Comparison of ENCODE assay signal across 18 cellular contexts in the genomic region with DNA sequence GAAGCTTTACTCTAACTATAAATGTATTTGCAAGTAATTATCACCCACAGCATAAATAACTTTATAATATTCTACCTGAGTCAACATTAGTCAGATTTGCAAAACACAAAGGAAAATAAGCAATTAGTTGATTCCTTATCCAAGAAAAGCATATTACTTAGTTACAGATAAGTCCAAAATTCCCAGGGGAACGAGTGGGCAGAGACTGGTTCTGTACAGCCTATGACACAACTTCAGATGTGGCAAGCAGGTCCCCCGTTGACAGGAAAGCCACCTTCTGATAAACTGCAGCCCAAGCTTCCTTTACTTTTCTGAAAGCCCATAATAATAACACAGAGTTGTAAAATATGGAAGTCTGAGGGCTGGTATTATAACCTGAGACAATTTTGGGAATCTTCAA.
A peak's percentile ranks its signal among the peaks of the same experiment; 100 is the strongest.
DNase-seq lines count a peak whose midpoint lies in the region; TF ChIP-seq lines count a peak whose summit lies in the region.
"Had no signal": no experiment of that assay in that cellular context is flagged by ENCODE, and none has a peak within 500 bp of the region (broad histone marks: within the 10 kb centered on the region; RNA-seq: fewer than 3 reads in every experiment).

No MANE protein-coding gene starts in this region.

- no peak overlapping the region for H3K27ac Mint-ChIP-seq in MCF 10A (ENCODE audit: low read depth, unreplicated experiment)
- H3K27ac Mint-ChIP-seq: CD4-positive, alpha-beta T cell had no signal

- 52% methylated on average over 2 of the region's 2 CpGs for WGBS in mammary epithelial cell (ENCODE audit: low coverage, missing lambda C conversion rate)
- 20% methylated on average over 2 of the region's 2 CpGs for WGBS in smooth muscle cell (ENCODE audit: low lambda C conversion rate)

- no peak overlapping the region for H3K9ac ChIP-seq in mammary epithelial cell (ENCODE audit: insufficient read depth, low read length)
- no peak overlapping the region for H3K9ac ChIP-seq in smooth muscle cell (ENCODE audit: low read depth)

- BruUV-seq in MCF 10A (replicated peaks; lab: Mats Ljungman, UMichigan) (no TSS peak), mammary epithelial cell (replicated peaks; lab: Mats Ljungman, UMichigan) (no TSS peak)

- H3K27me3 ChIP-seq in mammary epithelial cell (ENCODE audit: insufficient read depth, low read length) (peaks cover 4% of the 10 kb centered on the region), smooth muscle cell (ENCODE audit: low read depth) (no peaks in the 10 kb centered on the region), right atrium auricular region (no peaks in the 10 kb centered on the region)

- H3K9me3 Mint-ChIP-seq in MCF 10A (ENCODE audit: unreplicated experiment) = no peaks in the 10 kb centered on the region
- H3K9me3 Mint-ChIP-seq: CD4-positive, alpha-beta T cell had no signal

- H3K9me3 ChIP-seq in mammary epithelial cell (replicated peaks; ENCODE audit: insufficient read depth, low read length) (no peaks in the 10 kb centered on the region), smooth muscle cell (replicated peaks; ENCODE audit: low read depth) (no peaks in the 10 kb centered on the region), right atrium auricular region (no peaks in the 10 kb centered on the region)
- H3K9me3 ChIP-seq: HAP-1 had no signal

- H3K4me3 ChIP-seq in mammary epithelial cell (replicated peaks in 1 of 3; ENCODE audit: insufficient read depth in 1 of 3, low read depth in 2 of 3, low read length in 3 of 3) = no peak overlapping the region
- H3K4me3 ChIP-seq in smooth muscle cell = no peak overlapping the region
- no peak overlapping the region for H3K4me3 ChIP-seq in right atrium auricular region
- H3K4me3 ChIP-seq: HAP-1 had no signal

- H2AFZ ChIP-seq in mammary epithelial cell (ENCODE audit: low read depth, low read length) = no peak overlapping the region
- H2AFZ ChIP-seq in smooth muscle cell (ENCODE audit: low read depth) = no peak overlapping the region

- H3K4me1 ChIP-seq in mammary epithelial cell (ENCODE audit: insufficient read depth, low read length) (no peaks in the 10 kb centered on the region), smooth muscle cell (ENCODE audit: low read depth) (no peaks in the 10 kb centered on the region), right atrium auricular region (no peaks in the 10 kb centered on the region)
- H3K4me1 ChIP-seq: HAP-1 had no signal

- TF ChIP-seq CTCF in MCF 10A (IDR thresholded peaks at IDR 0.05; ENCODE audit: unreplicated experiment) (no peak), mammary epithelial cell (conservative IDR thresholded peaks at IDR 0.05 in 1 of 2, IDR thresholded peaks at IDR 0.05 in 1 of 2; ENCODE audit: extremely low read depth in 1 of 2, insufficient read depth in 1 of 2, low read depth in 1 of 2, low read length in 2 of 2) (no peak), smooth muscle cell (IDR thresholded peaks at IDR 0.05; ENCODE audit: borderline replicate concordance, insufficient read depth, poor library complexity, severe bottlenecking) (no peak), right atrium auricular region (IDR thresholded peaks at IDR 0.05) (no peak)

- H3K79me2 ChIP-seq in mammary epithelial cell (ENCODE audit: insufficient read depth, low read length) = no peaks in the 10 kb centered on the region
- H3K79me2 ChIP-seq in smooth muscle cell (ENCODE audit: low read depth) = no peaks in the 10 kb centered on the region

- H3K4me1 Mint-ChIP-seq in MCF 10A (ENCODE audit: insufficient read depth, unreplicated experiment) = no peaks in the 10 kb centered on the region

- dilution Hi-C loops in mammary epithelial cell (cut with HindIII; ENCODE audit: low sequenced_read_pairs) = no loop called here

- H3K36me3 Mint-ChIP-seq in MCF 10A (ENCODE audit: insufficient read depth, unreplicated experiment) = no peaks in the 10 kb centered on the region

- no peaks in the 10 kb centered on the region for H3K36me3 ChIP-seq in mammary epithelial cell (ENCODE audit: insufficient read depth, low read length)
- no peaks in the 10 kb centered on the region for H3K36me3 ChIP-seq in smooth muscle cell (ENCODE audit: low read depth)
- H3K36me3 ChIP-seq in right atrium auricular region = no peaks in the 10 kb centered on the region
- H3K36me3 ChIP-seq: HAP-1 had no signal

- DNase-seq in MCF 10A (ENCODE audit: unreplicated experiment) (peak; percentile 36), mammary epithelial cell (no peak), NCI-H69 (lab: John Stamatoyannopoulos, UW) (peak; percentile 8), dermis blood vessel endothelial cell (peak; percentile 11), smooth muscle cell (lab: John Stamatoyannopoulos, UW; ENCODE audit: unreplicated experiment) (no peak), UCSD-AML1 (lab: John Stamatoyannopoulos, UW; ENCODE audit: unreplicated experiment) (no peak), AG08395 (ENCODE audit: low spot score) (no peak), right atrium auricular region (ENCODE audit: low spot score) (no peak)
- DNase-seq: ACHN; CD4-positive, alpha-beta T cell; DMS79; NCI-H1092; NCI-H146; NCI-H2081; NCI-H2227 treated with DMSO at 0.1 percent for 48 hours; NCI-H524 treated with DMSO at 0.1 percent for 48 hours had no signal

- POLR2A ChIA-PET in MCF 10A (lab: Yijun Ruan, JAX) = interaction anchor here (1.6 kb wide), 1 partner anchor 10 kb away, joined by 5 read pairs; no protein-coding TSS in a partner anchor

- intact Hi-C loops in MCF 10A (cut with micrococcal nuclease) = no loop called here
- intact Hi-C loops in mammary epithelial cell (cut with micrococcal nuclease) = no loop called here

- no peaks in the 10 kb centered on the region for H4K20me1 ChIP-seq in mammary epithelial cell (ENCODE audit: insufficient read depth, low read length)
- no peaks in the 10 kb centered on the region for H4K20me1 ChIP-seq in smooth muscle cell (ENCODE audit: low read depth)

- in situ Hi-C loops in mammary epithelial cell (cut with MboI; ENCODE audit: low sequenced_read_pairs in 2 of 2) = no loop called here

- no peaks in the 10 kb centered on the region for H3F3A ChIP-seq in smooth muscle cell (ENCODE audit: low read depth)

- peaks cover 79% of the 10 kb centered on the region for H3K27me3 Mint-ChIP-seq in MCF 10A (ENCODE audit: insufficient read depth, unreplicated experiment)
- H3K27me3 Mint-ChIP-seq: CD4-positive, alpha-beta T cell had no signal

- H3K4me2 ChIP-seq in mammary epithelial cell (ENCODE audit: insufficient read depth, low read depth, low read length) (no peak overlapping the region), smooth muscle cell (peak overlapping the region; percentile 19)

- H3K27ac ChIP-seq in mammary epithelial cell (ENCODE audit: insufficient read depth, low read depth, low read length) = no peak overlapping the region
- peak overlapping the region; percentile 17 for H3K27ac ChIP-seq in smooth muscle cell (ENCODE audit: low read depth)
- no peak overlapping the region for H3K27ac ChIP-seq in right atrium auricular region
- H3K27ac ChIP-seq: RWPE1 had no signal

- CTCF ChIA-PET in MCF 10A (lab: Yijun Ruan, JAX) = interaction anchor here (0.6 to 1.5 kb wide), 3 partner anchors 77 to 1033 kb away, joined by 3 to 5 read pairs (median 4); no protein-coding TSS in a partner anchor
- CTCF ChIA-PET in mammary epithelial cell (lab: Charles Lee; ENCODE audit: low non-redundant PET) = no interaction called here

- no peak overlapping the region for H3K4me3 Mint-ChIP-seq in MCF 10A (ENCODE audit: unreplicated experiment)
- H3K4me3 Mint-ChIP-seq: CD4-positive, alpha-beta T cell had no signal

Comparison
In these comparisons a context has a peak if more than half of its experiments do, and no peak if none do; other contexts are left out.
1. DNase-seq: peak in MCF 10A (single experiment), NCI-H69 (single experiment) and dermis blood vessel endothelial cell (single experiment); none in mammary epithelial cell (single experiment), smooth muscle cell (single experiment), UCSD-AML1 (single experiment), AG08395 (single experiment) and right atrium auricular region (single experiment).